32 cellular contexts compared by ENCODE assay signal in the genomic region with DNA sequence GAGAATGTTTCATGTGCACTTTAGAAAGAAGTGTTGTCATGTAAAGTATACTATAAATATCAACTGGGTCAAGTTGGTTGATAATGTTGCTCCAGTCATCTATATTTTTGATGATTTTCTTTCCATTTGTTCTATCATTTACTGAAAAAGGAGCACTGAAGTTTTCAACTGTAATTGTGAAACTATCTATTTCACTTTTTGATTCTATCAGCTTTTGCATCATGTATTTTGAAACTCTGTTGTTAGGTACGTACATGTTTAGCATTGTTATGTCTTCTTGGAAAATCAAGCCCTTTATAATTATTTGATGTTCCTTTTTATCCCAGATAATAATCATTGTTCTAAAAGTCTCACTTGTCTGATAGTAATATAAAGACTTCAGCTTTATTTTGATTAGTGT.
"Had no signal": no experiment of that assay in that cellular context is flagged by ENCODE, and none has a peak within 500 bp of the region (broad histone marks: within the 10 kb centered on the region; RNA-seq: fewer than 3 reads in every experiment).

No MANE protein-coding gene starts in this region.

- H3K4me3 Mint-ChIP-seq: activated CD4-positive, alpha-beta T cell treated with anti-CD3 and anti-CD28 coated beads, Interleukin-2, amount 10 ng/mL, durations not matched to agents 7 days and 5 days; activated naive CD4-positive, alpha-beta T cell treated with anti-CD3 and anti-CD28 coated beads, Interleukin-2, amount 50 U/mL, for 24 hours; activated naive CD8-positive, alpha-beta T cell treated with anti-CD3 and anti-CD28 coated beads for 36 hours; activated naive CD8-positive, alpha-beta T cell treated with anti-CD3 and anti-CD28 coated beads, Interleukin-2, amount 50 U/mL, for 24 hours; activated T-cell treated with anti-CD3 and anti-CD28 coated beads, Interleukin-2, amount 50 U/mL, for 4 hours; activated T-helper 1 cell treated with anti-CD3 and anti-CD28 coated beads, Interleukin-12 subunit alpha, Interleukin-12 subunit beta, Interleukin-2, Interleukin-4 antibody, amounts not matched to agents 30 ng/mL and 10 ng/mL and 1 ng/mL, durations not matched to agents 14 hours and 24 hours and 36 hours; effector memory CD8-positive, alpha-beta T cell; T-helper 17 cell; T-helper 2 cell treated with Interferon-gamma antibody and Interleukin-4, amounts not matched to agents 5 μg/mL and 100 μg/mL, for 36 hours had no signal

- H3K27me3 Mint-ChIP-seq: activated naive CD4-positive, alpha-beta T cell treated with anti-CD3 and anti-CD28 coated beads, Interleukin-2, amount 50 U/mL, for 24 hours; activated naive CD8-positive, alpha-beta T cell treated with anti-CD3 and anti-CD28 coated beads for 36 hours; activated naive CD8-positive, alpha-beta T cell treated with anti-CD3 and anti-CD28 coated beads, Interleukin-2, amount 50 U/mL, for 24 hours; effector memory CD8-positive, alpha-beta T cell; T-helper 17 cell had no signal

- FAIRE-seq: colon had no signal

- H3K27ac Mint-ChIP-seq: activated CD4-positive, alpha-beta T cell treated with anti-CD3 and anti-CD28 coated beads, Interleukin-2, amount 10 ng/mL, durations not matched to agents 7 days and 5 days; activated naive CD4-positive, alpha-beta T cell treated with anti-CD3 and anti-CD28 coated beads, Interleukin-2, amount 50 U/mL, for 24 hours; activated naive CD8-positive, alpha-beta T cell treated with anti-CD3 and anti-CD28 coated beads for 36 hours; activated naive CD8-positive, alpha-beta T cell treated with anti-CD3 and anti-CD28 coated beads, Interleukin-2, amount 50 U/mL, for 24 hours; activated T-helper 1 cell treated with anti-CD3 and anti-CD28 coated beads, Interleukin-12 subunit alpha, Interleukin-12 subunit beta, Interleukin-2, Interleukin-4 antibody, amounts not matched to agents 30 ng/mL and 10 ng/mL and 1 ng/mL, durations not matched to agents 14 hours and 24 hours and 36 hours; effector memory CD8-positive, alpha-beta T cell; T-helper 17 cell; T-helper 2 cell treated with Interferon-gamma antibody and Interleukin-4, amounts not matched to agents 5 μg/mL and 100 μg/mL, for 36 hours had no signal

- DNase-seq: activated CD4-positive, alpha-beta T cell treated with anti-CD3 and anti-CD28 coated beads for 4 hours; activated CD4-positive, alpha-beta T cell treated with anti-CD3 and anti-CD28 coated beads, Interleukin-2, amount 10 ng/mL, durations not matched to agents 7 days and 5 days; activated CD4-positive, alpha-beta T cell treated with anti-CD3 and anti-CD28 coated beads, Interleukin-2, amount 50 U/mL, for 48 hours; activated CD4-positive, CD25-positive, alpha-beta regulatory T cell; activated CD4-positive, CD25-positive, alpha-beta regulatory T cell treated with anti-CD3 and anti-CD28 coated beads, Interleukin-2, amount 50 U/mL, for 72 hours; activated CD8-positive, alpha-beta memory T cell treated with anti-CD3 and anti-CD28 coated beads, Interleukin-2, amount 50 U/mL, for 48 hours; activated gamma-delta T cell; activated naive CD4-positive, alpha-beta T cell; activated naive CD8-positive, alpha-beta T cell treated with anti-CD3 and anti-CD28 coated beads for 36 hours; activated naive CD8-positive, alpha-beta T cell treated with anti-CD3 and anti-CD28 coated beads, Interleukin-2, amount 50 U/mL, for 24 hours; activated T-cell treated with anti-CD3 and anti-CD28 coated beads for 4 hours; activated T-cell treated with anti-CD3 and anti-CD28 coated beads, Interleukin-2, amount 50 U/mL, for 4 hours; adrenal gland; amygdala; aorta; body of pancreas; caudate nucleus; cortex of kidney; dermis blood vessel endothelial cell; effector CD4-positive, alpha-beta T cell; effector memory CD8-positive, alpha-beta T cell; erythroblast; foreskin keratinocyte; T-helper 17 cell; T1000 had no signal

- H3K4me3 ChIP-seq: adrenal gland, body of pancreas, esophagus muscularis mucosa, gastroesophageal sphincter had no signal

- H3K9me3 Mint-ChIP-seq: activated naive CD4-positive, alpha-beta T cell treated with anti-CD3 and anti-CD28 coated beads, Interleukin-2, amount 50 U/mL, for 24 hours; effector memory CD8-positive, alpha-beta T cell had no signal

- ATAC-seq: activated naive CD8-positive, alpha-beta T cell treated with anti-CD3 and anti-CD28 coated beads, Interleukin-2, amount 50 U/mL, for 24 hours; body of pancreas; effector memory CD8-positive, alpha-beta T cell; foreskin keratinocyte; gastroesophageal sphincter; SK-N-SH treated with all-trans-retinoic acid at 6 μM for 48 hours; T-helper 17 cell had no signal
